ENCODE assay signal across 1 cellular context in genomic region chr11:2662024-2662312, GRCh38.
TF ChIP-seq lines count a peak whose summit lies in the region.

No MANE protein-coding gene starts in this region.

TF ChIP-seq in HepG2, 621 proteins besides CTCF, POLR2A, EP300 and RAD21:
- TF ChIP-seq AKAP8 (CRISPR knock-in tag; IDR thresholded peaks at IDR 0.05), result 0 out of 2 replicates have a peak, but pooled peaks have one; percentile 1
- TF ChIP-seq RBM22 (optimal IDR thresholded peaks at IDR 0.05; ENCODE audit: low read length), result peak; percentile 76
- no peak for TF ChIP-seq SPEN (CRISPR knock-in tag; IDR thresholded peaks at IDR 0.05; ENCODE audit: low read depth)
- TF ChIP-seq SRY (CRISPR knock-in tag; IDR thresholded peaks at IDR 0.05), result no peak
- no peak for TF ChIP-seq RERE (CRISPR knock-in tag; IDR thresholded peaks at IDR 0.05; ENCODE audit: low read depth)
- TF ChIP-seq CEBPZ (IDR thresholded peaks at IDR 0.05; ENCODE audit: low read length), result no peak
- TF ChIP-seq MXD4 (CRISPR knock-in tag; IDR thresholded peaks at IDR 0.05), result no peak
- 0 out of 2 replicates have a peak, but pooled peaks have one; percentile 39 for TF ChIP-seq ZNF326 (CRISPR knock-in tag; IDR thresholded peaks at IDR 0.05; ENCODE audit: borderline replicate concordance)
- TF ChIP-seq ZNF432 (CRISPR knock-in tag; IDR thresholded peaks at IDR 0.05; ENCODE audit: borderline replicate concordance), result no peak
- TF ChIP-seq ATF3 (CRISPR knock-in tag; IDR thresholded peaks at IDR 0.05), result no peak
- TF ChIP-seq ZFP90 (CRISPR knock-in tag; IDR thresholded peaks at IDR 0.05; ENCODE audit: borderline replicate concordance), result no peak
- no peak for TF ChIP-seq PBX2 (CRISPR knock-in tag; IDR thresholded peaks at IDR 0.05)
- TF ChIP-seq ZNF20 (CRISPR knock-in tag; IDR thresholded peaks at IDR 0.05), result no peak
- no peak for TF ChIP-seq MAZ (IDR thresholded peaks at IDR 0.05; ENCODE audit: borderline replicate concordance, low read depth, low read length)
- 0 out of 2 replicates have a peak, but pooled peaks have one; percentile 2 for TF ChIP-seq MAZ (CRISPR knock-in tag; IDR thresholded peaks at IDR 0.05; ENCODE audit: low read depth)
- no peak for TF ChIP-seq BCL3 (CRISPR knock-in tag; IDR thresholded peaks at IDR 0.05)
- no peak for TF ChIP-seq ZNF24 (IDR thresholded peaks at IDR 0.05)
- TF ChIP-seq PHF20 (CRISPR knock-in tag; IDR thresholded peaks at IDR 0.05), result no peak
- TF ChIP-seq MEF2D (CRISPR knock-in tag; IDR thresholded peaks at IDR 0.05), result no peak
- TF ChIP-seq RFX1 (IDR thresholded peaks at IDR 0.05), result no peak
- no peak for TF ChIP-seq CEBPB (IDR thresholded peaks at IDR 0.05; ENCODE audit: borderline replicate concordance, low read depth, low read length)
- TF ChIP-seq POLR2AphosphoS5 (IDR thresholded peaks at IDR 0.05; ENCODE audit: low read depth, low read length), result peak; percentile 22; the same call in 1 of the 2 replicates
- no peak for TF ChIP-seq TEAD3 (CRISPR knock-in tag; optimal IDR thresholded peaks at IDR 0.05; ENCODE audit: borderline replicate concordance)
- TF ChIP-seq ZBTB33 (CRISPR knock-in tag; IDR thresholded peaks at IDR 0.05), result no peak
- TF ChIP-seq FUBP1 (CRISPR knock-in tag; IDR thresholded peaks at IDR 0.05; ENCODE audit: borderline replicate concordance), result no peak
- no peak for TF ChIP-seq DNMT3B (CRISPR knock-in tag; conservative IDR thresholded peaks at IDR 0.05)
- TF ChIP-seq ZNF251 (CRISPR knock-in tag; IDR thresholded peaks at IDR 0.05), result no peak
- no peak for TF ChIP-seq ZNF18 (CRISPR knock-in tag; IDR thresholded peaks at IDR 0.05; ENCODE audit: insufficient replicate concordance)
- no peak for TF ChIP-seq SIN3B (IDR thresholded peaks at IDR 0.05; ENCODE audit: low read length)
- TF ChIP-seq AGO2 (optimal IDR thresholded peaks at IDR 0.05; ENCODE audit: low read depth, low read length), result peak; percentile 92
- no peak for TF ChIP-seq ELF4 (CRISPR knock-in tag; IDR thresholded peaks at IDR 0.05; ENCODE audit: borderline replicate concordance)
- no peak for TF ChIP-seq TRIM24 (CRISPR knock-in tag; IDR thresholded peaks at IDR 0.05)
- no peak for TF ChIP-seq CBX5 (CRISPR knock-in tag; IDR thresholded peaks at IDR 0.05; ENCODE audit: borderline replicate concordance)
- TF ChIP-seq AGO1 (IDR thresholded peaks at IDR 0.05; ENCODE audit: low read depth, low read length, poor library complexity, severe bottlenecking), result peak; percentile 72
